8 cellular contexts compared by ENCODE assay signal in the genomic region with DNA sequence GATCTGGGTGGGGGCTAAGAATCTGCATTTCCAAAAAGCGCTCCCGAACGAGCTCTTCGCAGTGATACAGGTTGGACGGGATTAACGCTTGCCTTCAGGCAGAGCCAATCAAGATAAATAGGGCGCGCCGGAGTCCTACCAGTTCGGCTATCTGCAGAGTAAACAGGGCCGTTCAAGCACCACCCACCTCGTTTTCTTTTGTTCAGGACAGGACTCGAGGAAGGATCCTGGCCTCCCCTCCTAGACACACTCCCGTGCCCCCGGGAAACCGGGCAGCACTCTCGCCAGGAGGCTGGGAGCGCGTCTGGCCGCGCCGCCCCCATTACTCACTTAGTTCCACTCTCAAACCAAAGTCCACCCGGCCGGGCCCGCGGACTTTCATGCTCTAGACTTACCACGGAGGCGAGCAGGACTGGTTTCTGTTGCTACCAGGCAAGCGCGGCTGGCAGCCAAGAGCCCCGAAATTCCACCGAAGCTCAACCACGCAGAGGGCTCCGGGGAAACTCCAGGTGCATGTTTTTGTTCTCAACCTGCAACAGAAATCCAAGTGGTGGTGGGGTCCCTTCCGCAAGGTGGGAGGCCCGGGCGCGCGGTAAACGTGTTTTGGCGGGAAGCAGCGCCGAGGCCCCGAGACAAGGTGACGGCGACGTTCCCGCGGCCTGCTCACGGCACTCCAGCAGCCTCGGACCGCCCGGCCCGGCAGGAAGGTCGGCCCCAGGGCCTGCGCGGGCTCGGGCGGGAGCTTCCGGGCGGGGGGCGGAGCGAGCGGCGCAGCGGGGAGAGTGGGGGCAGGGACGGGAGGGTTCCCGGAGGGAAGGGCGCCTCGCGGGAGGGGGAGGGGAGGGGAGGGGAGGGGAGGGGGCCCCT. TPM values are rescaled to one million over a fixed set of nuclear protein-coding genes. Genes with fewer than 3 reads are reported as not detected.
DNase-seq lines count a peak whose midpoint lies in the region; ATAC-seq lines count a peak whose summit lies in the region.

No MANE protein-coding gene starts in this region.

- ATAC-seq in GM18517 (IDR thresholded peaks at IDR 0.05; ENCODE audit: unreplicated experiment) (peak; percentile 15), HG02884 (IDR thresholded peaks at IDR 0.05; ENCODE audit: unreplicated experiment) (peak; percentile 36), left lobe of liver (peak; percentile 84)

- DNase-seq in NCI-H2107 treated with DMSO at 0.1 percent for 48 hours (lab: John Stamatoyannopoulos, UW; ENCODE audit: unreplicated experiment) (peak; percentile 24), dedifferentiated amniotic fluid mesenchymal stem cell (ENCODE audit: extremely low spot score) (peak; percentile 38), left lobe of liver (ENCODE audit: low spot score) (peak; percentile 87), NCI-H1930 (lab: John Stamatoyannopoulos, UW) (no peak)
- DNase-seq in activated CD4-positive, alpha-beta T cell treated with anti-CD3 and anti-CD28 coated beads for 48 hours, result peak; percentile 87
- DNase-seq in stimulated activated CD4-positive, alpha-beta T cell treated with anti-CD3 and anti-CD28 coated beads, Interleukin-1b, Interleukin-23, amount 100 ng/mL, for 48 hours, result peak; percentile 83

RNA-seq across cellular contexts. Expression of gene HNRNPF, which starts 12.7 kb away (rescaled TPM):
- total RNA-seq in left lobe of liver, result 118 TPM

RNA-seq across cellular contexts. Expression of gene FXYD4, which starts 24.9 kb away (rescaled TPM):
- total RNA-seq in left lobe of liver, result not detected

RNA-seq across cellular contexts. Expression of gene ZNF487, which starts 40.6 kb away (rescaled TPM):
- total RNA-seq in left lobe of liver, result 1.8 TPM

Comparison
In these comparisons a context has a peak if more than half of its experiments do, and no peak if none do; other contexts are left out.
1. ATAC-seq: peak in every context shown above with its lines; median percentile 84 in left lobe of liver; 36 in HG02884; 15 in GM18517.
2. DNase-seq: peak in NCI-H2107 treated with DMSO at 0.1 percent for 48 hours (single experiment), activated CD4-positive, alpha-beta T cell treated with anti-CD3 and anti-CD28 coated beads for 48 hours (single experiment), dedifferentiated amniotic fluid mesenchymal stem cell (single experiment), left lobe of liver (single experiment) and stimulated activated CD4-positive, alpha-beta T cell treated with anti-CD3 and anti-CD28 coated beads, Interleukin-1b, Interleukin-23, amount 100 ng/mL, for 48 hours (single experiment); none in NCI-H1930 (0 of 2).